6 cellular contexts compared by ENCODE assay signal in genomic region chr1:154556422-154556821, GRCh38. TPM values are rescaled to one million over a fixed set of nuclear protein-coding genes. Genes with fewer than 3 reads are reported as not detected.
DNase-seq lines count a peak whose midpoint lies in the region; ATAC-seq and TF ChIP-seq lines count a peak whose summit lies in the region.

No MANE protein-coding gene starts in this region.

- TF ChIP-seq CTCF in HFF-Myc (IDR thresholded peaks at IDR 0.05; ENCODE audit: low read depth, low read length, missing control alignments) (no peak), cardiac fibroblast (IDR thresholded peaks at IDR 0.05; ENCODE audit: low read depth, low read length) (no peak), ovary (IDR thresholded peaks at IDR 0.05) (no peak), mucosa of descending colon (IDR thresholded peaks at IDR 0.05) (no peak)

- no peak for DNase-seq in HFF-Myc (ENCODE audit: extremely low read depth, low read depth)
- DNase-seq in cardiac fibroblast (ENCODE audit: low read depth in 2 of 2) = peak; percentile 22 to 59
- DNase-seq in ovary = no peak
- no peak for DNase-seq in LoVo (ENCODE audit: low spot score)
- DNase-seq in mucosa of descending colon = no peak

- H3K4me1 ChIP-seq in ovary (ENCODE audit: insufficient read depth) (peaks cover 9% of the 10 kb centered on the region), mucosa of descending colon (ENCODE audit: low read depth) (peaks cover 26% of the 10 kb centered on the region)

- peak overlapping the region; percentile 94 for H3K4me3 ChIP-seq in HFF-Myc (replicated peaks; ENCODE audit: low read depth, low read length)
- peak overlapping the region; percentile 79 to 83 for H3K4me3 ChIP-seq in cardiac fibroblast (replicated peaks in 1 of 2; ENCODE audit: low read depth in 2 of 2, low read length in 2 of 2)
- peak overlapping the region; percentile 94 for H3K4me3 ChIP-seq in ovary
- no peak overlapping the region for H3K4me3 ChIP-seq in mucosa of descending colon

- WGBS in ovary, 3 donors = 0 to 3% (median 2%) methylated on average over 4 of the region's 4 CpGs

- H3K27ac ChIP-seq in ovary = no peak overlapping the region

- intact Hi-C loops in ovary (cut with DNase I) (loop anchor here in 3 of 4 donors (5.0 to 10.0 kb wide), 4 partner anchors 152 to 528 kb away; partner anchors contain the start of genes IL6R (in 1 of the 3) and KCNN3 (in 1 of the 3)), mucosa of descending colon (cut with DNase I, micrococcal nuclease) (no loop called here)

- H3K36me3 ChIP-seq in ovary (peaks cover 3% of the 10 kb centered on the region), mucosa of descending colon (ENCODE audit: low read depth) (peaks cover 36% of the 10 kb centered on the region)

- TF ChIP-seq EP300 in ovary (IDR thresholded peaks at IDR 0.05) = no peak

- ATAC-seq in GM18909 (IDR thresholded peaks at IDR 0.05; ENCODE audit: poor library complexity, unreplicated experiment) (no peak), mucosa of descending colon (no peak)

- TF ChIP-seq POLR2A in ovary (IDR thresholded peaks at IDR 0.05) = no peak

- H3K27me3 ChIP-seq in ovary = no peaks in the 10 kb centered on the region

- H3K9me3 ChIP-seq in ovary = no peaks in the 10 kb centered on the region
- H3K9me3 ChIP-seq in mucosa of descending colon = no peaks in the 10 kb centered on the region

RNA-seq across cellular contexts. Expression of gene UBE2Q1, which starts 2.0 kb away (rescaled TPM):
- total RNA-seq in ovary (10 to 100 TPM; 14.3 to 72.4 (median 58.5) TPM), mucosa of descending colon (10 to 100 TPM; 52.8 to 81.7 (median 81.0) TPM)
- polyA plus RNA-seq in ovary = 100 to 1,000 TPM in 1 of 2 donors, 10 to 100 TPM in 1; 31.4 to 119 TPM

RNA-seq across cellular contexts. Expression of gene CHRNB2, which starts 11.2 kb away (rescaled TPM):
- total RNA-seq in ovary = under 1 TPM in 4 of 7 donors, not detected in 3; 0.08 to 0.25 (median 0.23) TPM
- under 1 TPM; 0.04 to 0.08 TPM for polyA plus RNA-seq in ovary
- under 1 TPM; 0.17 to 0.92 (median 0.24) TPM for total RNA-seq in mucosa of descending colon

RNA-seq across cellular contexts. Expression of gene ADAR, which starts 51.6 kb away (rescaled TPM):
- total RNA-seq in ovary (100 to 1,000 TPM in 5 of 7 donors, 10 to 100 TPM in 2; 57.2 to 175 (median 134) TPM), mucosa of descending colon (100 to 1,000 TPM; 127 to 149 (median 137) TPM)
- 100 to 1,000 TPM in 1 of 2 donors, 10 to 100 TPM in 1; 45.0 to 184 TPM for polyA plus RNA-seq in ovary

RNA-seq across cellular contexts. Expression of gene SHE, which starts 54.2 kb away (rescaled TPM):
- total RNA-seq in ovary = 10 to 100 TPM in 2 of 7 donors, 1 to 10 TPM in 5; 4.3 to 20.5 (median 9.0) TPM
- polyA plus RNA-seq in ovary = 10 to 100 TPM in 1 of 2 donors, 1 to 10 TPM in 1; 6.9 to 15.4 TPM
- 1 to 10 TPM; 3.6 to 7.7 (median 6.0) TPM for total RNA-seq in mucosa of descending colon

RNA-seq across cellular contexts. Expression of gene TDRD10, which starts 54.4 kb away (rescaled TPM):
- 1 to 10 TPM; 3.1 to 8.7 (median 5.8) TPM for total RNA-seq in ovary
- 1 to 10 TPM; 4.1 to 6.2 TPM for polyA plus RNA-seq in ovary
- 1 to 10 TPM in 1 of 3 donors, under 1 TPM in 2; 0.65 to 2.0 (median 0.72) TPM for total RNA-seq in mucosa of descending colon

Comparison
In these comparisons a context has a peak if more than half of its experiments do, and no peak if none do; other contexts are left out.
1. DNase-seq: peak in cardiac fibroblast (2 of 2); none in HFF-Myc (single experiment), ovary (0 of 5), LoVo (single experiment) and mucosa of descending colon (0 of 3).
2. intact Hi-C loops: an anchor here in ovary (5.0 to 10.0 kb wide); none called in mucosa of descending colon.